8 cellular contexts compared by ENCODE assay signal in the genomic region with DNA sequence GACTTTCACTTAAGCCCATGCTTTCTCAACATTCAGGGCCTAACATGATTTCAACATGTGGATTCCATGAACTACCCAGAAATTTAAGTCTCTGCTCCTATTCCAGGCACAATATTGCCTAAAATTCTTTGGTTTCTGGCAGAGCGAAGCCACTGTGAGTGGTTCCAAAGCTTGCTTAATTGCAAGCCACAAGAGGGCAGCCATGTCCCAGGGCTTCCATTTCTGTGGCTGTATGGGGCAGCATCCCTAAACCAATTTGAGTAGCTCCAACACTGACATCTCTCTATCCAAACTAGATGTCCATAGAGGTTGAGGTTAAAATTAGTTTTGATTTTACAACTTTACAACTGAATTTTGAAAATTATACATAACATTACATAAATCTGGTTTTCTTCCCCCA. TPM values are rescaled to one million over a fixed set of nuclear protein-coding genes. Genes with fewer than 3 reads are reported as not detected.
DNase-seq lines count a peak whose midpoint lies in the region; ATAC-seq and TF ChIP-seq lines count a peak whose summit lies in the region.

No MANE protein-coding gene starts in this region.

- no peak overlapping the region for H2AK5ac ChIP-seq in mesendoderm (ENCODE audit: low read length)

- TF ChIP-seq CTCF in GM06990 (IDR thresholded peaks at IDR 0.05; ENCODE audit: insufficient read depth, low read length, poor library complexity, severe bottlenecking) (peak; percentile 86), KMS-11 (conservative IDR thresholded peaks at IDR 0.05; ENCODE audit: low read depth, low read length) (peak; percentile 84)

- no peak overlapping the region for H3K9ac ChIP-seq in KMS-11
- H3K9ac ChIP-seq in mesendoderm (ENCODE audit: low read length) = no peak overlapping the region

- WGBS in mesendoderm (ENCODE audit: extremely low coverage, insufficient coverage, low lambda C conversion rate) = no CpG with 5 or more reads among the region's 1 CpG

- no peaks in the 10 kb centered on the region for H3K36me3 ChIP-seq in GM06990 (ENCODE audit: control insufficient read depth, insufficient read depth, low read length)
- no peaks in the 10 kb centered on the region for H3K36me3 ChIP-seq in KMS-11 (ENCODE audit: insufficient read depth)
- H3K36me3 ChIP-seq in mesendoderm (ENCODE audit: control insufficient read depth, insufficient read depth, low read length) = no peaks in the 10 kb centered on the region

- H3K56ac ChIP-seq in mesendoderm (ENCODE audit: low read length) = no peak overlapping the region

- no peak overlapping the region for H3K4ac ChIP-seq in mesendoderm (ENCODE audit: low read depth, low read length)

- H3K4me2 ChIP-seq in KMS-11 (no peak overlapping the region), mesendoderm (ENCODE audit: low read length) (no peak overlapping the region)

- H3K27ac ChIP-seq in KMS-11 (no peak overlapping the region), mesendoderm (ENCODE audit: low read depth, low read length) (no peak overlapping the region)

- no peak overlapping the region for H4K5ac ChIP-seq in mesendoderm (ENCODE audit: low read length)

- H3K27me3 ChIP-seq in GM06990 (replicated peaks; ENCODE audit: control insufficient read depth, insufficient read depth, low read length) = no peaks in the 10 kb centered on the region
- H3K27me3 ChIP-seq in KMS-11 (ENCODE audit: insufficient read depth, low read depth) = no peaks in the 10 kb centered on the region
- H3K27me3 ChIP-seq in mesendoderm (ENCODE audit: insufficient read depth, low read length, poor library complexity) = no peaks in the 10 kb centered on the region

- H4K20me1 ChIP-seq in KMS-11 (ENCODE audit: insufficient read depth) = no peaks in the 10 kb centered on the region

- H3K79me2 ChIP-seq in KMS-11 (ENCODE audit: insufficient read depth, low read depth) (no peaks in the 10 kb centered on the region), mesendoderm (ENCODE audit: control insufficient read depth, insufficient read depth, low read length) (no peaks in the 10 kb centered on the region)

- no peak overlapping the region for H2BK15ac ChIP-seq in mesendoderm (replicated peaks; ENCODE audit: low read depth)

- no peaks in the 10 kb centered on the region for H3K4me1 ChIP-seq in KMS-11 (ENCODE audit: low read depth, poor library complexity, severe bottlenecking)
- H3K4me1 ChIP-seq in mesendoderm (ENCODE audit: control insufficient read depth, low read depth, low read length) = no peaks in the 10 kb centered on the region

- no peak overlapping the region for H2AFZ ChIP-seq in KMS-11 (ENCODE audit: low read depth)

- H2BK120ac ChIP-seq in mesendoderm (ENCODE audit: low read depth, low read length) = no peak overlapping the region

- H3K79me1 ChIP-seq in mesendoderm (ENCODE audit: low read length) = no peaks in the 10 kb centered on the region

- no peak overlapping the region for H3K4me3 ChIP-seq in GM06990 (replicated peaks; ENCODE audit: low read depth, low read length)
- no peak overlapping the region for H3K4me3 ChIP-seq in KMS-11 (IDR thresholded peaks at IDR 0.05; ENCODE audit: insufficient read depth, low read depth, low read length)
- no peak overlapping the region for H3K4me3 ChIP-seq in mesendoderm (ENCODE audit: low read length)

- H3K18ac ChIP-seq in mesendoderm (ENCODE audit: low read length) = no peak overlapping the region

- no peak overlapping the region for H3K23ac ChIP-seq in mesendoderm (ENCODE audit: low read length)

- H2BK5ac ChIP-seq in mesendoderm (ENCODE audit: low read length) = no peak overlapping the region

- ATAC-seq in GM21576 (IDR thresholded peaks at IDR 0.05; ENCODE audit: unreplicated experiment) = peak; percentile 91

- H4K8ac ChIP-seq in mesendoderm (ENCODE audit: low read depth, low read length) = no peak overlapping the region

- DNase-seq in GM06990 (ENCODE audit: extremely low read depth, insufficient read length) (peak; percentile 34), dermis blood vessel endothelial cell (peak; percentile 76), mesendoderm (peak; percentile 77), NCI-H1048 (lab: John Stamatoyannopoulos, UW) (no peak)
- DNase-seq in activated CD4-positive, alpha-beta T cell treated with anti-CD3 and anti-CD28 coated beads for 24 hours (ENCODE audit: low read depth in 2 of 2) = peak; percentile 41 to 49
- DNase-seq in stimulated activated CD8-positive, alpha-beta memory T cell treated with anti-CD3 and anti-CD28 coated beads, Interleukin-7, amount 100 ng/mL, for 24 hours (ENCODE audit: low read depth) = peak; percentile 33

RNA-seq across cellular contexts. Expression of a gene that starts 56.3 kb away (rescaled TPM):
- 69.1 and 78.2 TPM in 2 replicates for total RNA-seq in dermis blood vessel endothelial cell
- 15.2 TPM for polyA plus RNA-seq in mesendoderm (2013, experiment 1 of 2)
- polyA plus RNA-seq in mesendoderm (2013, experiment 2 of 2) = 15.7 TPM
